ENCODE assay signal across 10 cellular contexts in genomic region chr6:142796571-142796970, GRCh38.
DNase-seq lines count a peak whose midpoint lies in the region; FAIRE-seq and TF ChIP-seq lines count a peak whose summit lies in the region.
"Had no signal": no experiment of that assay in that cellular context is flagged by ENCODE, and none has a peak within 500 bp of the region (broad histone marks: within the 10 kb centered on the region; RNA-seq: fewer than 3 reads in every experiment).

No MANE protein-coding gene starts in this region.

- CTCF ChIA-PET in HEK293 (lab: Yijun Ruan, JAX): interaction anchor here (0.5 to 1.1 kb wide), 4 partner anchors 9 to 117 kb away, joined by 3 read pairs; no protein-coding TSS in a partner anchor

- H3K4me2 ChIP-seq in keratinocyte (ENCODE audit: control insufficient read depth, extremely low read depth, insufficient read depth, low read depth, low read length): no peak overlapping the region

- no peaks in the 10 kb centered on the region for H4K20me1 ChIP-seq in keratinocyte (ENCODE audit: control insufficient read depth, extremely low read depth, insufficient read depth, low read length)

- dilution Hi-C loops in keratinocyte (cut with MboI; ENCODE audit: extremely low pct_ligation_motif_present, low sequenced_read_pairs): no loop called here

- H3K36me3 ChIP-seq in HEK293 (ENCODE audit: control insufficient read depth in 2 of 2, insufficient read depth in 1 of 2, low read length in 2 of 2): no peaks in the 10 kb centered on the region
- H3K36me3 ChIP-seq in keratinocyte (ENCODE audit: control insufficient read depth in 2 of 2, extremely low read depth in 1 of 2, insufficient read depth in 2 of 2, low read length in 2 of 2): peaks cover 0 to 10% of the 10 kb centered on the region in 2 experiments
- H3K36me3 ChIP-seq: ovary had no signal

- POLR2A ChIA-PET in HEK293 (lab: Yijun Ruan, JAX): no interaction called here

- H2AFZ ChIP-seq in keratinocyte (ENCODE audit: control insufficient read depth, low read length): no peak overlapping the region

- H3K9me3 ChIP-seq in HEK293 (ENCODE audit: control insufficient read depth, insufficient read depth, low read depth, low read length) (no peaks in the 10 kb centered on the region), keratinocyte (ENCODE audit: control insufficient read depth, low read depth, low read length) (no peaks in the 10 kb centered on the region)
- H3K9me3 ChIP-seq: ovary had no signal

- TF ChIP-seq CTCF in HEK293 (tag by site-specific recombination; IDR thresholded peaks at IDR 0.05): no peak
- TF ChIP-seq CTCF in keratinocyte (optimal IDR thresholded peaks at IDR 0.05 in 1 of 3, IDR thresholded peaks at IDR 0.05 in 1 of 3, conservative IDR thresholded peaks at IDR 0.05 in 1 of 3; ENCODE audit: extremely low read depth in 1 of 3, insufficient read depth in 2 of 3, low read length in 3 of 3): no peak

- H3K9ac ChIP-seq in keratinocyte (ENCODE audit: control insufficient read depth, extremely low read depth, insufficient read depth, low read length): no peak overlapping the region

- H3K27ac ChIP-seq in HEK293 (ENCODE audit: extremely low read depth, low read depth, low read length) (no peak overlapping the region), keratinocyte (ENCODE audit: control insufficient read depth, insufficient read depth, low read length) (no peak overlapping the region)
- H3K27ac ChIP-seq: ovary had no signal

- FAIRE-seq in keratinocyte (lab: Jason Lieb, UNC) (peak; percentile 29), urothelium cell line (lab: Jason Lieb, UNC) (no peak)

- no peaks in the 10 kb centered on the region for H3K79me2 ChIP-seq in keratinocyte (ENCODE audit: control insufficient read depth, insufficient read depth, low read length)

- H3K4me1 ChIP-seq in HEK293 (ENCODE audit: control insufficient read depth, insufficient read depth, low read length) (no peaks in the 10 kb centered on the region), keratinocyte (ENCODE audit: control insufficient read depth, extremely low read depth, insufficient read depth, low read length) (peaks cover 2% of the 10 kb centered on the region)

- H3K27me3 ChIP-seq in keratinocyte (ENCODE audit: control insufficient read depth, extremely low read depth, insufficient read depth, low read length): no peaks in the 10 kb centered on the region
- H3K27me3 ChIP-seq: ovary had no signal

- no peaks in the 10 kb centered on the region for H3K9me1 ChIP-seq in keratinocyte (ENCODE audit: control insufficient read depth, extremely low read depth, insufficient read depth, low read length)

- H3K4me3 ChIP-seq in HEK293 (ENCODE audit: low read depth, low read length): no peak overlapping the region
- no peak overlapping the region for H3K4me3 ChIP-seq in keratinocyte (ENCODE audit: control insufficient read depth in 2 of 3, extremely low read depth in 1 of 3, insufficient read depth in 2 of 3, low read depth in 1 of 3, low read length in 3 of 3)
- H3K4me3 ChIP-seq: ovary had no signal

- DNase-seq in DMS53 (lab: John Stamatoyannopoulos, UW) (peak; percentile 57), NOMO-1 treated with DMSO at 0.1 percent for 48 hours (lab: John Stamatoyannopoulos, UW; ENCODE audit: unreplicated experiment) (peak; percentile 89), keratinocyte (ENCODE audit: low read depth, low spot score) (no peak), urothelium cell line (ENCODE audit: low spot score) (no peak), occipital lobe (lab: John Stamatoyannopoulos, UW) (no peak)
- DNase-seq in activated CD8-positive, alpha-beta memory T cell treated with anti-CD3 and anti-CD28 coated beads, Interleukin-2, amount 50 U/mL, for 48 hours: no peak
- DNase-seq in NK-92 treated with Interleukin-12 subunit alpha and Interleukin-12 subunit beta, amount 100 ng/mL, for 24 hours (lab: John Stamatoyannopoulos, UW): no peak
- DNase-seq: NCI-H1436, ovary had no signal

TF ChIP-seq in HEK293, 187 proteins besides CTCF, POLR2A, EP300 and RAD21:
- TF ChIP-seq, protein P1, sequence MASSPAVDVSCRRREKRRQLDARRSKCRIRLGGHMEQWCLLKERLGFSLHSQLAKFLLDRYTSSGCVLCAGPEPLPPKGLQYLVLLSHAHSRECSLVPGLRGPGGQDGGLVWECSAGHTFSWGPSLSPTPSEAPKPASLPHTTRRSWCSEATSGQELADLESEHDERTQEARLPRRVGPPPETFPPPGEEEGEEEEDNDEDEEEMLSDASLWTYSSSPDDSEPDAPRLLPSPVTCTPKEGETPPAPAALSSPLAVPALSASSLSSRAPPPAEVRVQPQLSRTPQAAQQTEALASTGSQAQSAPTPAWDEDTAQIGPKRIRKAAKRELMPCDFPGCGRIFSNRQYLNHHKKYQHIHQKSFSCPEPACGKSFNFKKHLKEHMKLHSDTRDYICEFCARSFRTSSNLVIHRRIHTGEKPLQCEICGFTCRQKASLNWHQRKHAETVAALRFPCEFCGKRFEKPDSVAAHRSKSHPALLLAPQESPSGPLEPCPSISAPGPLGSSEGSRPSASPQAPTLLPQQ (tag by site-specific recombination; IDR thresholded peaks at IDR 0.05): peak; percentile 71
- TF ChIP-seq SCRT1 (tag by site-specific recombination; IDR thresholded peaks at IDR 0.05; ENCODE audit: borderline replicate concordance) (peak; percentile 81), ZIC2 (tag by site-specific recombination; IDR thresholded peaks at IDR 0.05) (peak; percentile 91), ZNF561 (tag by site-specific recombination; IDR thresholded peaks at IDR 0.05; ENCODE audit: borderline replicate concordance) (0 out of 2 replicates have a peak, but pooled peaks have one; percentile 28), FEZF1 (tag by site-specific recombination; IDR thresholded peaks at IDR 0.05) (peak; percentile 49; the same call in 1 of the 2 replicates), SCRT2 (tag by site-specific recombination; IDR thresholded peaks at IDR 0.05) (peak; percentile 98), ZNF302 (tag by site-specific recombination; IDR thresholded peaks at IDR 0.05; ENCODE audit: low read depth) (no peak), ZFP69B (tag by site-specific recombination; IDR thresholded peaks at IDR 0.05) (peak; percentile 78), PRDM6 (tag by site-specific recombination; IDR thresholded peaks at IDR 0.05) (peak; percentile 64), ZNF248 (tag by site-specific recombination; IDR thresholded peaks at IDR 0.05) (no peak), ZBTB17 (tag by site-specific recombination; IDR thresholded peaks at IDR 0.05) (0 out of 2 replicates have a peak, but pooled peaks have one; percentile 25), GLIS1 (tag by site-specific recombination; IDR thresholded peaks at IDR 0.05) (peak; percentile 80), OSR2 (tag by site-specific recombination; IDR thresholded peaks at IDR 0.05) (peak; percentile 98), ZNF660 (tag by site-specific recombination; IDR thresholded peaks at IDR 0.05) (peak; percentile 46; the same call in 1 of the 2 replicates), GLI2 (tag by site-specific recombination; IDR thresholded peaks at IDR 0.05; ENCODE audit: borderline replicate concordance, low read depth) (no peak), ZNF596 (tag by site-specific recombination; IDR thresholded peaks at IDR 0.05) (no peak)
- TF ChIP-seq, protein P2, sequence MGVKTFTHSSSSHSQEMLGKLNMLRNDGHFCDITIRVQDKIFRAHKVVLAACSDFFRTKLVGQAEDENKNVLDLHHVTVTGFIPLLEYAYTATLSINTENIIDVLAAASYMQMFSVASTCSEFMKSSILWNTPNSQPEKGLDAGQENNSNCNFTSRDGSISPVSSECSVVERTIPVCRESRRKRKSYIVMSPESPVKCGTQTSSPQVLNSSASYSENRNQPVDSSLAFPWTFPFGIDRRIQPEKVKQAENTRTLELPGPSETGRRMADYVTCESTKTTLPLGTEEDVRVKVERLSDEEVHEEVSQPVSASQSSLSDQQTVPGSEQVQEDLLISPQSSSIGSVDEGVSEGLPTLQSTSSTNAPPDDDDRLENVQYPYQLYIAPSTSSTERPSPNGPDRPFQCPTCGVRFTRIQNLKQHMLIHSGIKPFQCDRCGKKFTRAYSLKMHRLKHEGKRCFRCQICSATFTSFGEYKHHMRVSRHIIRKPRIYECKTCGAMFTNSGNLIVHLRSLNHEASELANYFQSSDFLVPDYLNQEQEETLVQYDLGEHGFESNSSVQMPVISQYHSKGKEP (tag by site-specific recombination; IDR thresholded peaks at IDR 0.05): peak; percentile 94

Comparison
In these comparisons a context has a peak if more than half of its experiments do, and no peak if none do; other contexts are left out.
1. DNase-seq: peak in DMS53 (single experiment) and NOMO-1 treated with DMSO at 0.1 percent for 48 hours (single experiment); none in keratinocyte (single experiment), activated CD8-positive, alpha-beta memory T cell treated with anti-CD3 and anti-CD28 coated beads, Interleukin-2, amount 50 U/mL, for 48 hours (single experiment), NK-92 treated with Interleukin-12 subunit alpha and Interleukin-12 subunit beta, amount 100 ng/mL, for 24 hours (single experiment), urothelium cell line (single experiment) and occipital lobe (single experiment).